27 cellular contexts compared by ENCODE assay signal in genomic region chr6:91341473-91341872, GRCh38.
"Had no signal": no experiment of that assay in that cellular context is flagged by ENCODE, and none has a peak within 500 bp of the region (broad histone marks: within the 10 kb centered on the region; RNA-seq: fewer than 3 reads in every experiment).

No MANE protein-coding gene starts in this region.

- H3K27me3 Mint-ChIP-seq: memory B cell; naive B cell; natural killer cell treated with Interleukin-12 subunit alpha and Interleukin-12 subunit beta and Interleukin-15 and Interleukin-18, amount 100 ng/mL, for 72 hours had no signal

- ATAC-seq: foreskin keratinocyte; gastroesophageal sphincter; heart right ventricle; left lobe of liver; mucosa of descending colon; natural killer cell treated with Interleukin-12 subunit alpha and Interleukin-12 subunit beta and Interleukin-15 and Interleukin-18, amount 100 ng/mL, for 72 hours; sciatic nerve; stimulated activated effector memory CD8-positive, alpha-beta T cell treated with anti-CD3 and anti-CD28 coated beads, Interleukin-12 subunit alpha, Interleukin-12 subunit beta, amount 100 ng/mL, for 72 hours had no signal

- H3K27ac Mint-ChIP-seq: memory B cell; naive B cell; natural killer cell treated with Interleukin-12 subunit alpha and Interleukin-12 subunit beta and Interleukin-15 and Interleukin-18, amount 100 ng/mL, for 72 hours; stimulated activated effector memory CD8-positive, alpha-beta T cell treated with anti-CD3 and anti-CD28 coated beads, Interleukin-12 subunit alpha, Interleukin-12 subunit beta, amount 100 ng/mL, for 72 hours had no signal

- H3K36me3 Mint-ChIP-seq: memory B cell; naive B cell; natural killer cell treated with Interleukin-12 subunit alpha and Interleukin-12 subunit beta and Interleukin-15 and Interleukin-18, amount 100 ng/mL, for 72 hours; stimulated activated effector memory CD8-positive, alpha-beta T cell treated with anti-CD3 and anti-CD28 coated beads, Interleukin-12 subunit alpha, Interleukin-12 subunit beta, amount 100 ng/mL, for 72 hours had no signal

- H3K4me1 Mint-ChIP-seq: memory B cell; naive B cell; stimulated activated effector memory CD8-positive, alpha-beta T cell treated with anti-CD3 and anti-CD28 coated beads, Interleukin-12 subunit alpha, Interleukin-12 subunit beta, amount 100 ng/mL, for 72 hours had no signal

- H3K36me3 ChIP-seq: esophagus muscularis mucosa, gastroesophageal sphincter, heart right ventricle, prostate gland, right atrium auricular region, stomach, thyroid gland, vagina had no signal

- H3K4me3 ChIP-seq: coronary artery, esophagus muscularis mucosa, gastroesophageal sphincter, heart right ventricle, lung, mucosa of descending colon, prostate gland, right atrium auricular region, stomach, thyroid gland, vagina had no signal

- H3K4me3 Mint-ChIP-seq: memory B cell; naive B cell; natural killer cell treated with Interleukin-12 subunit alpha and Interleukin-12 subunit beta and Interleukin-15 and Interleukin-18, amount 100 ng/mL, for 72 hours; neural crest cell; stimulated activated effector memory CD8-positive, alpha-beta T cell treated with anti-CD3 and anti-CD28 coated beads, Interleukin-12 subunit alpha, Interleukin-12 subunit beta, amount 100 ng/mL, for 72 hours had no signal

- H3K9me3 ChIP-seq: esophagus muscularis mucosa, gastroesophageal sphincter, heart right ventricle, mucosa of descending colon, prostate gland, right atrium auricular region, stomach, thyroid gland, vagina had no signal

- H3K4me1 ChIP-seq: esophagus muscularis mucosa, foreskin keratinocyte, gastroesophageal sphincter, heart right ventricle, prostate gland, right atrium auricular region, stomach, thyroid gland, vagina had no signal

- DNase-seq: dermis blood vessel endothelial cell; effector memory CD4-positive, alpha-beta T cell; foreskin keratinocyte; heart right ventricle; hippocampal formation; kidney; mucosa of descending colon; naive B cell; stimulated activated CD4-positive, alpha-beta T cell treated with anti-CD3 and anti-CD28 coated beads, Interleukin-2, amount 100 ng/mL, for 24 hours; stimulated activated CD4-positive, alpha-beta T cell treated with anti-CD3 and anti-CD28 coated beads, Interleukin-4, amount 100 ng/mL, for 24 hours; stimulated activated naive CD4-positive, alpha-beta T cell treated with Interleukin-2 at 50 U/mL for 16 hours; stomach; thyroid gland; trophoblast cell had no signal

- H3K27me3 ChIP-seq: esophagus muscularis mucosa, gastroesophageal sphincter, right atrium auricular region, stomach, thyroid gland, vagina had no signal

- H3K27ac ChIP-seq: coronary artery, esophagus muscularis mucosa, foreskin keratinocyte, gastroesophageal sphincter, heart right ventricle, prostate gland, right atrium auricular region, stomach, thyroid gland, vagina had no signal
